ENCODE assay signal across 25 cellular contexts in the genomic region with DNA sequence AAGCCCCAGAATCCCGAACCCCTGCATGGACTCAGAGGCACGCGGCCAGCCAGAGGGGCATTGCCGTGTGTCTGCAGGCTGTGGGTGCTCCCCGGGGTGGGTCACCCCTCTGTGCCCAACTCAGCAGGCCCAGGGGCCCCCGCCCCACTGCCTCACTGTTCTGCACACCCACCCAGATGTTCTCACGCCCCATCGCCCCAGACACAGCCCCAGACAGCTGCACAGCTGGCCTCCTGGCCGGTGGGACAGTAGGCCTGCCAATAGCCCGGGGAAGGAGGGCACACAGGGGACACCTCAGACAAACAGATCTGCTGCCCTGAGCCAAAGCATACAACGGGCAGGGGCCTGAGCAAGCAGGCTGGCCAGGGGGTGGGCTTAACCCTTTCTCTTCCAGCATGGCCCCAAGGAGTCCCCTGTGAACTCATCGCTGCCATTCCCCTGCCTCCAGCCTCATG. TPM values are rescaled to one million over a fixed set of nuclear protein-coding genes. Genes with fewer than 3 reads are reported as not detected.
DNase-seq lines count a peak whose midpoint lies in the region; ATAC-seq, FAIRE-seq and TF ChIP-seq lines count a peak whose summit lies in the region.
"Had no signal": no experiment of that assay in that cellular context is flagged by ENCODE, and none has a peak within 500 bp of the region (broad histone marks: within the 10 kb centered on the region; RNA-seq: fewer than 3 reads in every experiment).

No MANE protein-coding gene starts in this region.

- FAIRE-seq in H1 (lab: Jason Lieb, UNC), result no peak
- FAIRE-seq: GM12878, pancreas had no signal

- CTCF ChIA-PET in H1 (lab: Charles Lee; ENCODE audit: partially characterized antibody) (interaction anchor here (0.7 to 16.4 kb wide), 21 partner anchors 9 to 149 kb away, joined by 3 to 228 read pairs (median 6); a partner anchor contains a TSS), RWPE1 (lab: Yijun Ruan, JAX) (interaction anchor here (0.6 to 1.3 kb wide), 4 partner anchors 14 to 56 kb away, joined by 3 to 6 read pairs (median 4); no protein-coding TSS in a partner anchor)

- H3K4me3 Mint-ChIP-seq in type B pancreatic cell, result no peak overlapping the region
- H3K4me3 Mint-ChIP-seq: activated CD4-positive, alpha-beta memory T cell treated with anti-CD3 and anti-CD28 coated beads for 36 hours; activated naive CD4-positive, alpha-beta T cell treated with anti-CD3 and anti-CD28 coated beads, Interleukin-2, amount 50 U/mL, for 24 hours; activated T-helper 17 cell treated with anti-CD3 and anti-CD28 coated beads, Interleukin-2, amount 50 U/mL, for 72 hours; H9; naive thymus-derived CD8-positive, alpha-beta T cell had no signal

- POLR2A ChIA-PET in H1 (lab: Charles Lee; ENCODE audit: partially characterized antibody) (interaction anchor here (0.9 to 1.0 kb wide), 2 partner anchors 113 to 140 kb away, joined by 3 read pairs; no protein-coding TSS in a partner anchor), RWPE1 (lab: Yijun Ruan, JAX; ENCODE audit: low non-redundant PET) (interaction anchor here (0.5 kb wide), 1 partner anchor 300 kb away, joined by 3 read pairs; no protein-coding TSS in a partner anchor)

- H4K8ac ChIP-seq in H1 (ENCODE audit: extremely low read depth, insufficient read depth, low read length), result no peak overlapping the region

- no peak overlapping the region for H2AFZ ChIP-seq in H1 (ENCODE audit: low read length)

- no peak overlapping the region for H3K27ac ChIP-seq in H1 (ENCODE audit: low read depth, low read length)
- H3K27ac ChIP-seq in RWPE1, result no peak overlapping the region
- H3K27ac ChIP-seq: pancreas, upper lobe of left lung had no signal

- in situ Hi-C loops in G401 (cut with HindIII; ENCODE audit: low sequenced_read_pairs), result no loop called here

- no peak overlapping the region for H4K91ac ChIP-seq in H1 (replicated peaks; ENCODE audit: insufficient read length, low read length)

- H3K27ac Mint-ChIP-seq in type B pancreatic cell, result no peak overlapping the region
- H3K27ac Mint-ChIP-seq: activated CD4-positive, alpha-beta memory T cell treated with anti-CD3 and anti-CD28 coated beads for 36 hours; activated naive CD4-positive, alpha-beta T cell treated with anti-CD3 and anti-CD28 coated beads, Interleukin-2, amount 50 U/mL, for 24 hours; activated T-helper 17 cell treated with anti-CD3 and anti-CD28 coated beads, Interleukin-2, amount 50 U/mL, for 72 hours had no signal

- TF ChIP-seq CTCF in GM20000 (IDR thresholded peaks at IDR 0.05; ENCODE audit: extremely low read depth, missing control alignments), result no peak
- TF ChIP-seq CTCF in H1 (IDR thresholded peaks at IDR 0.05; ENCODE audit: control extremely low read depth in 1 of 3, insufficient read depth in 1 of 3, low read depth in 1 of 3, low read length in 3 of 3), result no peak
- no peak for TF ChIP-seq CTCF in type B pancreatic cell (conservative IDR thresholded peaks at IDR 0.05)
- TF ChIP-seq CTCF in RWPE1 (conservative IDR thresholded peaks at IDR 0.05; ENCODE audit: low read depth), result no peak

- H2AK5ac ChIP-seq in H1 (ENCODE audit: low read depth, low read length), result no peak overlapping the region

- no peak overlapping the region for H3K56ac ChIP-seq in H1 (replicated peaks; ENCODE audit: insufficient read length, low read depth, low read length)

- no peaks in the 10 kb centered on the region for H3K36me3 ChIP-seq in H1 (ENCODE audit: control insufficient read depth in 2 of 4, insufficient read depth in 4 of 4, low read length in 3 of 4)
- H3K36me3 ChIP-seq: pancreas, upper lobe of left lung had no signal

- H2BK5ac ChIP-seq in H1 (ENCODE audit: low read depth, low read length), result no peak overlapping the region

- H3K27me3 ChIP-seq in H1 (replicated peaks in 1 of 4; ENCODE audit: control insufficient read depth in 3 of 4, extremely low read depth in 1 of 4, insufficient read depth in 3 of 4, low read length in 3 of 4), result no peaks in the 10 kb centered on the region
- H3K27me3 ChIP-seq: pancreas, upper lobe of left lung had no signal

- peak overlapping the region; percentile 60; the same call in 1 of the 2 replicates for H2BK12ac ChIP-seq in H1 (ENCODE audit: low read depth, low read length)

- no peak overlapping the region for H3K4ac ChIP-seq in H1 (replicated peaks; ENCODE audit: insufficient read length, low read depth, low read length)

- no peak for TF ChIP-seq EP300 in H1 (IDR thresholded peaks at IDR 0.05; ENCODE audit: borderline replicate concordance in 1 of 2, low read depth in 2 of 2, low read length in 2 of 2)

- peaks cover 14% of the 10 kb centered on the region for H3K4me1 Mint-ChIP-seq in type B pancreatic cell (ENCODE audit: unreplicated experiment)
- H3K4me1 Mint-ChIP-seq: activated naive CD4-positive, alpha-beta T cell treated with anti-CD3 and anti-CD28 coated beads, Interleukin-2, amount 50 U/mL, for 24 hours; activated T-helper 17 cell treated with anti-CD3 and anti-CD28 coated beads, Interleukin-2, amount 50 U/mL, for 72 hours; naive thymus-derived CD8-positive, alpha-beta T cell had no signal

- H3K23me2 ChIP-seq in H1 (ENCODE audit: low read depth, low read length), result no peaks in the 10 kb centered on the region

- H3K27me3 Mint-ChIP-seq in type B pancreatic cell, result peaks cover 11% of the 10 kb centered on the region

- H3K9ac ChIP-seq in H1 (replicated peaks in 1 of 4; ENCODE audit: extremely low read depth in 1 of 4, low read depth in 3 of 4, low read length in 3 of 4), result no peak overlapping the region

- H3K9me3 ChIP-seq in H1 (ENCODE audit: insufficient read depth in 2 of 2, low read depth in 1 of 2, low read length in 1 of 2), result no peaks in the 10 kb centered on the region
- H3K9me3 ChIP-seq: pancreas, upper lobe of left lung had no signal

- H2BK120ac ChIP-seq in H1 (replicated peaks; ENCODE audit: low read depth, low read length), result no peak overlapping the region

- peak; percentile 50 for ATAC-seq in left lobe of liver
- ATAC-seq: naive thymus-derived CD8-positive, alpha-beta T cell had no signal

- peaks cover 0 to 29% (median 17%) of the 10 kb centered on the region in 4 experiments; a peak in 6 of 7 replicates for H3K4me1 ChIP-seq in H1 (replicated peaks in 1 of 4; ENCODE audit: control insufficient read depth in 3 of 4, insufficient read depth in 4 of 4, low read length in 3 of 4)
- H3K4me1 ChIP-seq: pancreas, upper lobe of left lung had no signal

- H3K9me3 Mint-ChIP-seq in type B pancreatic cell, result no peaks in the 10 kb centered on the region
- H3K9me3 Mint-ChIP-seq: activated naive CD4-positive, alpha-beta T cell treated with anti-CD3 and anti-CD28 coated beads, Interleukin-2, amount 50 U/mL, for 24 hours; activated T-helper 17 cell treated with anti-CD3 and anti-CD28 coated beads, Interleukin-2, amount 50 U/mL, for 72 hours; H9 had no signal

- no peak overlapping the region for H3K18ac ChIP-seq in H1 (ENCODE audit: extremely low read depth, low read length)

- no peak overlapping the region for H4K5ac ChIP-seq in H1 (ENCODE audit: insufficient read length, low read depth, low read length)

- DNase-seq in GM20000 (ENCODE audit: low spot score) (peak; percentile 3), H1 (ENCODE audit: low read depth in 1 of 2, low spot score in 2 of 2) (no peak), left lobe of liver (ENCODE audit: low spot score) (no peak), type B pancreatic cell (ENCODE audit: extremely low spot score, unreplicated experiment) (peak; percentile 60), RWPE1 (ENCODE audit: low spot score) (no peak), NCI-H2029 (lab: John Stamatoyannopoulos, UW) (no peak), G401 (ENCODE audit: low spot score) (no peak)
- DNase-seq: activated CD4-positive, CD25-positive, alpha-beta regulatory T cell treated with anti-CD3 and anti-CD28 coated beads, Interleukin-2, amount 50 U/mL, for 72 hours; activated CD8-positive, alpha-beta memory T cell treated with anti-CD3 and anti-CD28 coated beads, Interleukin-2, amount 50 U/mL, for 4 hours; naive thymus-derived CD8-positive, alpha-beta T cell; NCI-H1092; NCI-H1930; NCI-H226; stimulated activated CD4-positive, alpha-beta T cell treated with anti-CD3 and anti-CD28 coated beads, Interleukin-4, amount 100 ng/mL, for 1 hour; upper lobe of left lung had no signal

- H3K79me1 ChIP-seq in H1 (ENCODE audit: low read depth, low read length), result no peaks in the 10 kb centered on the region

- H2BK15ac ChIP-seq in H1 (ENCODE audit: low read length), result peak overlapping the region; percentile 75; the same call in 1 of the 2 replicates

- no peak for TF ChIP-seq RAD21 in H1 (IDR thresholded peaks at IDR 0.05 in 1 of 2, conservative IDR thresholded peaks at IDR 0.05 in 1 of 2; ENCODE audit: low read depth in 2 of 2, low read length in 2 of 2)

- no peak overlapping the region for H3K4me3 ChIP-seq in H1 (ENCODE audit: extremely low read depth in 1 of 4, insufficient read depth in 2 of 4, low read depth in 3 of 4, low read length in 4 of 4)
- H3K4me3 ChIP-seq: GM12878, pancreas, upper lobe of left lung had no signal

- TF ChIP-seq POLR2A in H1 (IDR thresholded peaks at IDR 0.05; ENCODE audit: control extremely low read depth in 1 of 2, low read depth in 2 of 2, low read length in 2 of 2), result no peak

- H3K4me2 ChIP-seq in H1 (ENCODE audit: insufficient read depth in 1 of 2, low read depth in 2 of 2, low read length in 2 of 2), result no peak overlapping the region

- H3K79me2 ChIP-seq in H1 (ENCODE audit: control insufficient read depth in 1 of 2, insufficient read depth in 2 of 2, low read length in 2 of 2), result no peaks in the 10 kb centered on the region

- H3K14ac ChIP-seq in H1 (ENCODE audit: insufficient read length), result no peak overlapping the region

- WGBS in H1 (ENCODE audit: extremely low coverage in 1 of 2, insufficient coverage in 1 of 2, insufficient read length in 1 of 2, insufficient replicate concordance in 2 of 2, low coverage in 1 of 2, low lambda C conversion rate in 2 of 2, missing lambda C conversion rate in 1 of 2), 2 experiments, result 75% methylated on average over 4 of the region's 12 CpGs; no CpG with 5 or more reads in 1 of the 2 experiments

- H2BK20ac ChIP-seq in H1 (ENCODE audit: low read length), result no peak overlapping the region

- H3K36me3 Mint-ChIP-seq in type B pancreatic cell, result no peaks in the 10 kb centered on the region
- H3K36me3 Mint-ChIP-seq: activated CD4-positive, alpha-beta memory T cell treated with anti-CD3 and anti-CD28 coated beads for 36 hours; activated naive CD4-positive, alpha-beta T cell treated with anti-CD3 and anti-CD28 coated beads, Interleukin-2, amount 50 U/mL, for 24 hours had no signal

- no peak overlapping the region for H3K23ac ChIP-seq in H1 (ENCODE audit: insufficient read length)

- no peaks in the 10 kb centered on the region for H4K20me1 ChIP-seq in H1 (replicated peaks in 1 of 2; ENCODE audit: control insufficient read depth in 1 of 2, insufficient read depth in 2 of 2, low read length in 2 of 2)

RNA-seq across cellular contexts. Expression of a gene that starts 27.6 kb away (rescaled TPM):
- total RNA-seq in H1 (2021; fragmentation: NEBNext Ultra II Directional; extraction: Animal tissue kit (Norgen Biotek cat#: 25700)), result 3.3 and 3.7 TPM in 2 replicates
- polyA plus RNA-seq in H1 (2011; rRNA removed), result 2.5 and 3.1 TPM in 2 replicates
- 2.6 TPM for polyA plus RNA-seq in H1 (2011; cell fraction: cytosol; rRNA removed)
- polyA plus RNA-seq in H1 (2011; cell fraction: nucleus; rRNA removed), result 4.2 TPM
- polyA plus RNA-seq in H1 (2012, experiment 1 of 2), result 3.4 to 4.1 TPM (median 3.6 TPM) in 4 replicates
- polyA plus RNA-seq in H1 (2012, experiment 2 of 2), result 2.9 TPM
- polyA plus RNA-seq in H1 (2013, experiment 1 of 2), result 1.9 TPM
- 2.5 TPM for polyA plus RNA-seq in H1 (2013, experiment 2 of 2)
- polyA minus RNA-seq in H1 (2011; rRNA and poly(A)+ RNA removed), result 2.0 and 3.1 TPM in 2 replicates
- 1.8 TPM for polyA minus RNA-seq in H1 (2011; cell fraction: cytosol; rRNA and poly(A)+ RNA removed)
- polyA minus RNA-seq in H1 (2011; cell fraction: nucleus; rRNA and poly(A)+ RNA removed), result 3.9 TPM
- total RNA-seq in left lobe of liver (0.08 TPM), type B pancreatic cell (ENCODE audit: low replicate concordance) (0.45 and 0.46 TPM in 2 replicates)
- total RNA-seq in G401 (2014; rRNA removed; shearing (Covaris generic)), result 93.4 and 111 TPM in 2 replicates
- total RNA-seq: activated T-helper 17 cell treated with anti-CD3 and anti-CD28 coated beads, Interleukin-2, amount 50 U/mL, for 72 hours; Calu3; naive thymus-derived CD8-positive, alpha-beta T cell; T-helper 1 cell treated with Interleukin-12 subunit alpha and Interleukin-12 subunit beta and Interleukin-4 antibody, amounts not matched to agents 30 ng/mL and 1 ng/mL, for 36 hours had no signal
- polyA plus RNA-seq: naive thymus-derived CD8-positive, alpha-beta T cell had no signal

RNA-seq across cellular contexts. Expression of a gene that starts 53.0 kb away (rescaled TPM):
- total RNA-seq in H1 (2021; fragmentation: NEBNext Ultra II Directional; extraction: Animal tissue kit (Norgen Biotek cat#: 25700)), result 8.1 TPM in 2 replicates
- polyA plus RNA-seq in H1 (2011; rRNA removed), result 10.3 and 19.4 TPM in 2 replicates
- 13.8 TPM for polyA plus RNA-seq in H1 (2011; cell fraction: cytosol; rRNA removed)
- polyA plus RNA-seq in H1 (2011; cell fraction: nucleus; rRNA removed), result 13.1 TPM
- polyA plus RNA-seq in H1 (2012, experiment 1 of 2), result 5.7 to 12.2 TPM (median 10.3 TPM) in 4 replicates
- polyA plus RNA-seq in H1 (2012, experiment 2 of 2), result 8.0 TPM
- 13.1 TPM for polyA plus RNA-seq in H1 (2013, experiment 1 of 2)
- 13.5 TPM for polyA plus RNA-seq in H1 (2013, experiment 2 of 2)
- polyA minus RNA-seq in H1 (2011; rRNA and poly(A)+ RNA removed), result 4.4 and 5.9 TPM in 2 replicates
- polyA minus RNA-seq in H1 (2011; cell fraction: cytosol; rRNA and poly(A)+ RNA removed), result 4.4 TPM
- polyA minus RNA-seq in H1 (2011; cell fraction: nucleus; rRNA and poly(A)+ RNA removed), result 5.5 TPM
- 14.0 TPM for total RNA-seq in left lobe of liver
- total RNA-seq in type B pancreatic cell (ENCODE audit: low replicate concordance), result 2.1 and 41.3 TPM in 2 replicates
- total RNA-seq in G401 (2014; rRNA removed; shearing (Covaris generic)), result 2.7 and 3.9 TPM in 2 replicates
- total RNA-seq: dermis blood vessel endothelial cell had no signal
- polyA plus RNA-seq: AG04450; naive thymus-derived CD8-positive, alpha-beta T cell had no signal

Comparison
In these comparisons a context has a peak if more than half of its experiments do, and no peak if none do; other contexts are left out.
1. DNase-seq: peak in GM20000 (single experiment) and type B pancreatic cell (single experiment); none in H1 (0 of 2), left lobe of liver (single experiment), RWPE1 (single experiment), NCI-H2029 (single experiment) and G401 (single experiment).
2. RNA of a gene that starts 27.6 kb away (total RNA-seq): 93.4 to 111 TPM in G401; 3.3 to 3.7 TPM in H1, 0.45 to 0.46 TPM in type B pancreatic cell and 0.08 TPM in left lobe of liver (single experiment); every median in the first group is over 10 times any median in the second.